8 cellular contexts compared by ENCODE assay signal in the genomic region with DNA sequence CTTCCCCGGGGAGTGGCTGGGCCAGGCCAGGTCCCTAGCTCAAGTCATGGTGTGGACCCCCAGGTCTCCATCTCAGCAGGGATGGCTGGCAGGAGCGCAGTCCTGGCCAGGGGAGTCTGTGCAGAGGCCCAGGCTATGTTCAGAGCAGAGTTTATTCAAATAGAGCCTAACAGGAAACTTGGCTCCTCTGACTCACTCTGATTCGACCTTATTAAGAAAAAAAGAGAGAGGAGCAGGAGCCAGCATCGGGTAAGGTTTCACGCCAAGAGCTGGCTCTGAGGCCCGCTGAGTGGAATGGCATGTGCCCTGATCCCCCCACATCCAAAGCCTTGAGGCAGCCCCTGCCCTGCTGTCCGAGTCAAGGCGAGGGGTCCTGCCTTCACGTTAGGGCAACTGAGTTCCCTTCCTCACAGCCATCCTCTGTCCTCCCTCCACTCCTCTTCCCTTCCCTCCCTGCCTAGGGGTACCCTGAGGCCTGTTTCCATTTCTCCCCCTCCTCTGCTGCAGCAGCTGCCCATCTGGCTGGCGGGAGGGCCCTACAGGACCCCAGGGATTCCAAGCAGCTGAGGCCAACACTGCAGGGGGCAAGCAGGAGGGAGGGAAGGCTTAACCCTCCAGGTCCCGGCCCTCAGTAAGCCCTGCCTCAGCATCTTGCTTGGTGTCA. TPM values are rescaled to one million over a fixed set of nuclear protein-coding genes. Genes with fewer than 3 reads are reported as not detected.
DNase-seq lines count a peak whose midpoint lies in the region; ATAC-seq lines count a peak whose summit lies in the region.

No MANE protein-coding gene starts in this region.

- H3K27me3 ChIP-seq in adipocyte (replicated peaks; ENCODE audit: control insufficient read depth, insufficient read depth, low read length): no peaks in the 10 kb centered on the region
- H3K27me3 ChIP-seq in iPS-20b (ENCODE audit: insufficient read depth, low read length): peaks cover 30% of the 10 kb centered on the region; the same call in 1 of the 2 replicates

- H3K36me3 ChIP-seq in adipocyte (ENCODE audit: control insufficient read depth, insufficient read depth, low read length, severe bottlenecking) (no peaks in the 10 kb centered on the region), iPS-20b (ENCODE audit: insufficient read depth, low read depth, low read length) (no peaks in the 10 kb centered on the region)

- H3K9ac ChIP-seq in adipocyte (ENCODE audit: low read length): peak overlapping the region; percentile 85
- no peak overlapping the region for H3K9ac ChIP-seq in iPS-20b (ENCODE audit: low read depth, low read length)

- H3K9me3 ChIP-seq in adipocyte (ENCODE audit: control insufficient read depth, low read length): no peaks in the 10 kb centered on the region
- H3K9me3 ChIP-seq in iPS-20b (ENCODE audit: insufficient read depth, low read depth, low read length): no peaks in the 10 kb centered on the region

- H3K4me3 ChIP-seq in adipocyte (ENCODE audit: low read length) (peak overlapping the region; percentile 0), iPS-20b (ENCODE audit: low read length) (0 out of 2 replicates have a peak overlapping the region, but pooled peaks have one; percentile 21)

- no peak overlapping the region for H3K27ac ChIP-seq in iPS-20b (ENCODE audit: low read length)

- ATAC-seq in HG02885 (IDR thresholded peaks at IDR 0.05; ENCODE audit: poor library complexity, unreplicated experiment) (no peak), HG02870 (IDR thresholded peaks at IDR 0.05; ENCODE audit: unreplicated experiment) (no peak), left colon (no peak)

- H3K4me1 ChIP-seq in adipocyte (ENCODE audit: control insufficient read depth, insufficient read depth, low read length): peaks cover 56% of the 10 kb centered on the region
- H3K4me1 ChIP-seq in iPS-20b (ENCODE audit: insufficient read depth, low read length): peaks cover 42% of the 10 kb centered on the region

- DNase-seq in EL: peak; percentile 92
- DNase-seq in NCI-H2171 treated with DMSO at 0.1 percent for 48 hours (lab: John Stamatoyannopoulos, UW): peak; percentile 93
- peak; percentile 94 for DNase-seq in adipocyte (ENCODE audit: low read depth)
- peak; percentile 44 for DNase-seq in stimulated activated CD8-positive, alpha-beta memory T cell treated with anti-CD3 and anti-CD28 coated beads, Interleukin-4, amount 100 ng/mL, for 48 hours
- no peak for DNase-seq in left colon

- intact Hi-C loops in left colon (cut with DNase I, micrococcal nuclease): no loop called here

RNA-seq across cellular contexts. Expression of a gene that starts 1.9 kb away (rescaled TPM):
- 1 to 10 TPM; 2.0 to 2.5 TPM for total RNA-seq in left colon

RNA-seq across cellular contexts. Expression of a gene that starts 51.0 kb away (rescaled TPM):
- total RNA-seq in left colon: not detected

Comparison
In these comparisons a context has a peak if more than half of its experiments do, and no peak if none do; other contexts are left out.
1. DNase-seq: peak in EL (single experiment), NCI-H2171 treated with DMSO at 0.1 percent for 48 hours (single experiment), adipocyte (single experiment) and stimulated activated CD8-positive, alpha-beta memory T cell treated with anti-CD3 and anti-CD28 coated beads, Interleukin-4, amount 100 ng/mL, for 48 hours (single experiment); none in left colon (0 of 2).